In genomic region chr4:47706352-47706751, GRCh38 we compare ENCODE assay signal across 4 cellular contexts.
DNase-seq lines count a peak whose midpoint lies in the region; ATAC-seq and TF ChIP-seq lines count a peak whose summit lies in the region.
"Not testable (repeated sequence)": the region's sequence is repeated elsewhere in the genome, so short reads cannot be mapped to it uniquely, and the experiment has no call there.

No MANE protein-coding gene starts in this region.

- H3K9me3 ChIP-seq in left ventricle myocardium inferior (replicated peaks); right cardiac atrium (ENCODE audit: control insufficient read depth, low read length): not testable (repeated sequence)

- H3K4me3 ChIP-seq in left ventricle myocardium inferior: peak overlapping the region; percentile 58
- H3K4me3 ChIP-seq in right cardiac atrium (ENCODE audit: low read length): not testable (repeated sequence)

- 97% methylated on average over 18 of the region's 18 CpGs for WGBS in right cardiac atrium

- peaks cover 35% of the 10 kb centered on the region for H3K4me1 ChIP-seq in left ventricle myocardium inferior
- not testable (repeated sequence) for H3K4me1 ChIP-seq in right cardiac atrium (ENCODE audit: control insufficient read depth, insufficient read depth, low read length)

- DNase-seq in NCI-H82 (lab: John Stamatoyannopoulos, UW) (peak; percentile 79), NCI-H82 treated with DMSO at 0.1 percent for 48 hours (lab: John Stamatoyannopoulos, UW; ENCODE audit: unreplicated experiment) (peak; percentile 48), right cardiac atrium (peak in 2 of 3 donors; percentile 50 to 53)
- DNase-seq in left ventricle myocardium inferior: not testable (repeated sequence)

- not testable (repeated sequence) for H3K27me3 ChIP-seq in left ventricle myocardium inferior (ENCODE audit: low read depth); right cardiac atrium (ENCODE audit: control insufficient read depth, insufficient read depth)

- ATAC-seq in right cardiac atrium: not testable (repeated sequence)

- peak overlapping the region; percentile 68 for H3K27ac ChIP-seq in left ventricle myocardium inferior (replicated peaks)
- H3K27ac ChIP-seq in right cardiac atrium (ENCODE audit: low read length): not testable (repeated sequence)

- intact Hi-C loops in left ventricle myocardium inferior (cut with micrococcal nuclease): not testable (repeated sequence)
- intact Hi-C loops in right cardiac atrium (cut with DNase I): loop anchor here in 3 of 4 donors (10.0 kb wide), 2 partner anchors 48 to 128 kb away; partner anchors contain the start of gene CORIN (in 1 of the 3)

- H3K36me3 ChIP-seq in left ventricle myocardium inferior: not testable (repeated sequence)

- TF ChIP-seq CTCF in left ventricle myocardium inferior (IDR thresholded peaks at IDR 0.05; ENCODE audit: borderline replicate concordance): not testable (repeated sequence)
